ENCODE assay signal across 26 cellular contexts in the genomic region with DNA sequence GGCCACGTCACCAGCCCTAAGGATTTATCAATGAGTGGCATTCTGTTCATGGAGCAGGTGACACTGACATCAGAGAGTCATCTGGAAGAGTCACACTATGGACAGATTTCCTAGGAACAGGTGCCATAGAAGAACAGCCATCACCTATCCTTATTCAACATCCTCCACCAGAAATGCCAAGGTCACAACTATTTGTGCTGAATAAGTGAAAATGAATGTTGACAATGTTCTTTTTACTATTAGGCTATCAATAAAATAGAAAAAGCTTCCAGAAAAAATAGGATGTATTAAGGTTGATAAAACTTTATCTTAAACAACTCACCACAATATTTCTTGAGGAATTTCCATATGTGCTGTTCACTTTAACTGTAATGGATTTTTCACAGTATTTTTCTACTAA.
"Had no signal": no experiment of that assay in that cellular context is flagged by ENCODE, and none has a peak within 500 bp of the region (broad histone marks: within the 10 kb centered on the region; RNA-seq: fewer than 3 reads in every experiment).

No MANE protein-coding gene starts in this region.

- H3K27ac ChIP-seq: stomach, suprapubic skin, testis, thoracic aorta, tibial artery, tibial nerve, transverse colon, upper lobe of left lung, upper lobe of right lung, uterus, vagina had no signal

- H3K9me3 ChIP-seq: stomach, suprapubic skin, testis, thoracic aorta, thyroid gland, transverse colon, upper lobe of left lung, upper lobe of right lung, uterus, vagina had no signal

- H3K4me3 ChIP-seq: stomach, suprapubic skin, testis, thoracic aorta, thyroid gland, tibial artery, tibial nerve, transverse colon, upper lobe of left lung, upper lobe of right lung, uterus, vagina had no signal

- H3K4me1 ChIP-seq: stomach, suprapubic skin, testis, tibial artery, tibial nerve, upper lobe of left lung, upper lobe of right lung, uterus, vagina had no signal

- DNase-seq: stimulated activated CD4-positive, alpha-beta T cell treated with anti-CD3 and anti-CD28 coated beads, Interleukin-2, amount 100 ng/mL, for 48 hours; stimulated activated CD4-positive, alpha-beta T cell treated with anti-CD3 and anti-CD28 coated beads, Interleukin-4, amount 100 ng/mL, for 1 hour; stimulated activated CD4-positive, alpha-beta T cell treated with anti-CD3 and anti-CD28 coated beads, Interleukin-4, amount 100 ng/mL, for 24 hours; stimulated activated CD4-positive, alpha-beta T cell treated with anti-CD3 and anti-CD28 coated beads, Interleukin-4, amount 100 ng/mL, for 4 hours; stimulated activated CD8-positive, alpha-beta memory T cell treated with anti-CD3 and anti-CD28 coated beads, Interleukin-4, amount 100 ng/mL, for 48 hours; stimulated activated naive B cell treated with anti-CD40 and anti-IgM and Interleukin-4, amounts not matched to agents 10 μg/mL and 1 μg/mL and 100 μg/mL, for 72 hours; stimulated activated naive CD4-positive, alpha-beta T cell treated with Interleukin-2 at 50 U/mL for 16 hours; stimulated activated naive CD8-positive, alpha-beta T cell treated with anti-CD3 and anti-CD28 coated beads, Interleukin-15, amount 100 ng/mL, for 72 hours; stimulated activated naive CD8-positive, alpha-beta T cell treated with anti-CD3 and anti-CD28 coated beads, Interleukin-15, Interleukin-2, amounts not matched to agents 100 U/mL and 50 U/mL, for 24 hours; stomach; substantia nigra; testis; tibial artery; transverse colon; trophoblast cell; upper lobe of right lung; uterus had no signal

- H3K36me3 ChIP-seq: stomach, suprapubic skin, thoracic aorta, thyroid gland, tibial nerve, transverse colon, upper lobe of left lung, upper lobe of right lung, uterus, vagina had no signal

- H3K27me3 ChIP-seq: stomach, suprapubic skin, testis, thyroid gland, tibial artery, tibial nerve, transverse colon, upper lobe of left lung, upper lobe of right lung, uterus, vagina had no signal

- FAIRE-seq: urothelium cell line had no signal

- ATAC-seq: stimulated activated effector memory CD8-positive, alpha-beta T cell treated with anti-CD3 and anti-CD28 coated beads, Interleukin-12 subunit alpha, Interleukin-12 subunit beta, amount 100 ng/mL, for 72 hours; stimulated activated memory B cell treated with anti-CD40 and anti-IgM and Interleukin-4, amounts not matched to agents 10 μg/mL and 1 μg/mL and 100 μg/mL, for 72 hours; stimulated activated naive B cell treated with anti-CD40 and anti-IgM and Interleukin-4, amounts not matched to agents 10 μg/mL and 1 μg/mL and 100 μg/mL, for 72 hours; stimulated activated naive CD8-positive, alpha-beta T cell treated with anti-CD3 and anti-CD28 coated beads, Interleukin-15, amount 100 ng/mL, for 72 hours; stimulated activated naive CD8-positive, alpha-beta T cell treated with anti-CD3 and anti-CD28 coated beads, Interleukin-15, Interleukin-2, amounts not matched to agents 100 U/mL and 50 U/mL, for 24 hours had no signal
